Comparison of ENCODE assay signal across 8 cellular contexts in genomic region chr1:21781971-21782867, GRCh38. TPM values are rescaled to one million over a fixed set of nuclear protein-coding genes. Genes with fewer than 3 reads are reported as not detected.
DNase-seq lines count a peak whose midpoint lies in the region; ATAC-seq and TF ChIP-seq lines count a peak whose summit lies in the region.

No MANE protein-coding gene starts in this region.

- no peaks in the 10 kb centered on the region for H3K9me3 Mint-ChIP-seq in activated naive CD8-positive, alpha-beta T cell treated with anti-CD3 and anti-CD28 coated beads, Interleukin-2, amount 50 U/mL, for 24 hours

- ATAC-seq in GM21423 (IDR thresholded peaks at IDR 0.05; ENCODE audit: unreplicated experiment) (peak; percentile 23), heart right ventricle (peak; percentile 13 to 51 (median 28))
- ATAC-seq in activated naive CD8-positive, alpha-beta T cell treated with anti-CD3 and anti-CD28 coated beads, Interleukin-2, amount 50 U/mL, for 24 hours, result peak; percentile 3

- H2AK5ac ChIP-seq in trophoblast cell (ENCODE audit: low read length), result peak overlapping the region; percentile 8

- peak overlapping the region; percentile 68 for H2BK5ac ChIP-seq in trophoblast cell (ENCODE audit: low read depth, low read length, poor library complexity)

- no peak overlapping the region for H2BK12ac ChIP-seq in trophoblast cell (ENCODE audit: low read length)

- H2AFZ ChIP-seq in trophoblast cell (ENCODE audit: insufficient read depth, low read length, poor library complexity), result peak overlapping the region; percentile 81

- peaks cover 14% of the 10 kb centered on the region for H3K36me3 Mint-ChIP-seq in activated naive CD8-positive, alpha-beta T cell treated with anti-CD3 and anti-CD28 coated beads, Interleukin-2, amount 50 U/mL, for 24 hours (ENCODE audit: low read depth)

- 0% methylated on average over 52 of the region's 52 CpGs for whole genome bisulfite sequencing in heart right ventricle, 2 donors
- WGBS in trophoblast cell (ENCODE audit: extremely low coverage, insufficient coverage, insufficient read length), result no CpG with 5 or more reads among the region's 52 CpGs

- peak overlapping the region; percentile 99 for H4K8ac ChIP-seq in trophoblast cell (ENCODE audit: low read depth, low read length)

- H3K4me1 Mint-ChIP-seq in activated naive CD8-positive, alpha-beta T cell treated with anti-CD3 and anti-CD28 coated beads, Interleukin-2, amount 50 U/mL, for 24 hours, result peaks cover 44% of the 10 kb centered on the region

- H3K9me3 ChIP-seq in HUES6 (ENCODE audit: control insufficient read depth, insufficient read depth, low read depth, low read length) (no peaks in the 10 kb centered on the region), SJCRH30 (replicated peaks) (no peaks in the 10 kb centered on the region), heart right ventricle (peaks cover 0 to 11% (median 0%) of the 10 kb centered on the region in 11 donors), trophoblast cell (ENCODE audit: insufficient read depth, low read depth, low read length) (no peaks in the 10 kb centered on the region), uterus (no peaks in the 10 kb centered on the region)

- H3K4me3 ChIP-seq in HUES6 (ENCODE audit: low read depth, low read length) (peak overlapping the region; percentile 89), SJCRH30 (peak overlapping the region; percentile 78), heart right ventricle (peak overlapping the region; percentile 80 to 98 (median 94)), trophoblast cell (ENCODE audit: low read depth, low read length) (peak overlapping the region; percentile 93), uterus (peak overlapping the region; percentile 65 to 99)

- peaks cover 22% of the 10 kb centered on the region for H3K79me2 ChIP-seq in trophoblast cell (ENCODE audit: control insufficient read depth, insufficient read depth, low read length, poor library complexity)

- H4K12ac ChIP-seq in trophoblast cell (ENCODE audit: low read depth, low read length), result peak overlapping the region; percentile 62

- peak overlapping the region; percentile 59 for H3K4ac ChIP-seq in trophoblast cell (ENCODE audit: low read depth, low read length)

- peak overlapping the region; percentile 92 for H3K4me3 Mint-ChIP-seq in activated naive CD8-positive, alpha-beta T cell treated with anti-CD3 and anti-CD28 coated beads, Interleukin-2, amount 50 U/mL, for 24 hours

- H2BK120ac ChIP-seq in trophoblast cell (ENCODE audit: insufficient read depth, low read length, poor library complexity), result no peak overlapping the region

- H3K4me1 ChIP-seq in HUES6 (ENCODE audit: control insufficient read depth, insufficient read depth, low read length), result 0 out of 2 replicates have a peak, but pooled peaks cover 4% of the 10 kb centered on the region
- no peaks in the 10 kb centered on the region for H3K4me1 ChIP-seq in SJCRH30
- peaks cover 4 to 35% (median 22%) of the 10 kb centered on the region in 9 donors for H3K4me1 ChIP-seq in heart right ventricle
- peaks cover 3 to 4% of the 10 kb centered on the region in 2 experiments for H3K4me1 ChIP-seq in trophoblast cell (ENCODE audit: control insufficient read depth in 1 of 2, insufficient read depth in 2 of 2, low read length in 2 of 2)
- peaks cover 0 to 10% of the 10 kb centered on the region in 2 donors for H3K4me1 ChIP-seq in uterus

- H3K23ac ChIP-seq in trophoblast cell (ENCODE audit: low read length), result no peak overlapping the region

- peak in 6 of 9 donors; percentile 19 to 55 (median 41) for TF ChIP-seq CTCF in heart right ventricle (IDR thresholded peaks at IDR 0.05)
- TF ChIP-seq CTCF in uterus (IDR thresholded peaks at IDR 0.05), result peak in 1 of 4 experiments; percentile 3

- peak overlapping the region; percentile 99; the same call in 1 of the 2 replicates for H3K27ac ChIP-seq in HUES6 (ENCODE audit: low read depth, low read length)
- H3K27ac ChIP-seq in SJCRH30, result peak overlapping the region; percentile 97
- H3K27ac ChIP-seq in heart right ventricle, result peak overlapping the region; percentile 92 to 100 (median 99)
- peak overlapping the region; percentile 79 for H3K27ac ChIP-seq in trophoblast cell (ENCODE audit: low read depth, low read length)
- H3K27ac ChIP-seq in uterus, result peak overlapping the region; percentile 100

- H3K27me3 ChIP-seq in HUES6 (ENCODE audit: control insufficient read depth, insufficient read depth, low read length), result no peaks in the 10 kb centered on the region
- no peaks in the 10 kb centered on the region for H3K27me3 ChIP-seq in SJCRH30
- no peaks in the 10 kb centered on the region for H3K27me3 ChIP-seq in heart right ventricle
- H3K27me3 ChIP-seq in trophoblast cell (ENCODE audit: insufficient read depth, low read length), result no peaks in the 10 kb centered on the region
- H3K27me3 ChIP-seq in uterus, result no peaks in the 10 kb centered on the region

- H3K4me2 ChIP-seq in trophoblast cell (ENCODE audit: low read length), result peak overlapping the region; percentile 85

- TF ChIP-seq POLR2A in uterus (IDR thresholded peaks at IDR 0.05), result no peak

- H4K91ac ChIP-seq in trophoblast cell (ENCODE audit: low read depth, low read length), result peak overlapping the region; percentile 57

- intact Hi-C loops in heart right ventricle (cut with DNase I) (loop anchor here in 2 of 10 donors (10.0 kb wide), 1 partner anchor 183 kb away; no protein-coding TSS in a partner anchor), uterus (cut with DNase I; ENCODE audit: low total_unique reads) (no loop called here)

- peak overlapping the region; percentile 55 for H3K14ac ChIP-seq in trophoblast cell (ENCODE audit: low read length)

- no peaks in the 10 kb centered on the region for H3K36me3 ChIP-seq in HUES6 (ENCODE audit: control insufficient read depth, insufficient read depth, low read length)
- H3K36me3 ChIP-seq in SJCRH30, result 0 out of 2 replicates have a peak, but pooled peaks cover 4% of the 10 kb centered on the region
- H3K36me3 ChIP-seq in heart right ventricle, result no peaks in the 10 kb centered on the region
- H3K36me3 ChIP-seq in trophoblast cell (ENCODE audit: control insufficient read depth in 1 of 2, insufficient read depth in 2 of 2, low read length in 2 of 2), result no peaks in the 10 kb centered on the region
- H3K36me3 ChIP-seq in uterus, result no peaks in the 10 kb centered on the region

- no peaks in the 10 kb centered on the region for H3K27me3 Mint-ChIP-seq in activated naive CD8-positive, alpha-beta T cell treated with anti-CD3 and anti-CD28 coated beads, Interleukin-2, amount 50 U/mL, for 24 hours

- peak overlapping the region; percentile 38 for H3K18ac ChIP-seq in trophoblast cell (ENCODE audit: low read length)

- H3K79me1 ChIP-seq in trophoblast cell (ENCODE audit: low read length), result peaks cover 13% of the 10 kb centered on the region

- peak overlapping the region; percentile 100 for H3K27ac Mint-ChIP-seq in activated naive CD8-positive, alpha-beta T cell treated with anti-CD3 and anti-CD28 coated beads, Interleukin-2, amount 50 U/mL, for 24 hours

- peak; percentile 84 for DNase-seq in DMS53 (lab: John Stamatoyannopoulos, UW)
- peak; percentile 75 to 80 for DNase-seq in SJCRH30
- DNase-seq in activated naive CD8-positive, alpha-beta T cell treated with anti-CD3 and anti-CD28 coated beads, Interleukin-2, amount 50 U/mL, for 24 hours, result peak; percentile 56
- peak in 1 of 2 donors; percentile 39 for DNase-seq in heart right ventricle
- DNase-seq in trophoblast cell, result peak; percentile 34 to 78
- peak in 1 of 2 donors; percentile 42 for DNase-seq in uterus

- H3K9ac ChIP-seq in HUES6 (ENCODE audit: low read length) (peak overlapping the region; percentile 98), trophoblast cell (ENCODE audit: low read length) (peak overlapping the region; percentile 90)

RNA-seq across cellular contexts. Expression of gene USP48, which starts 0.7 kb away (rescaled TPM):
- 51.4 and 60.9 TPM in 2 replicates for total RNA-seq in SJCRH30 (2014; rRNA removed; shearing (Covaris generic))
- total RNA-seq in heart right ventricle (10 to 100 TPM; 33.0 to 45.0 (median 37.0) TPM), uterus (10 to 100 TPM; 23.1 to 92.5 (median 64.4) TPM)
- 10 to 100 TPM; 13.8 to 24.1 TPM for polyA plus RNA-seq in heart right ventricle
- polyA plus RNA-seq in trophoblast cell (2013), result 37.7 and 38.4 TPM in 2 replicates

RNA-seq across cellular contexts. Expression of gene LDLRAD2, which starts 29.8 kb away (rescaled TPM):
- total RNA-seq in SJCRH30 (2014; rRNA removed; shearing (Covaris generic)), result 0.04 TPM in 1 of 2 replicates, not detected in the other
- under 1 TPM in 2 of 10 donors, not detected in 8; 0.05 to 0.07 TPM for total RNA-seq in heart right ventricle
- polyA plus RNA-seq in heart right ventricle, result 1 to 10 TPM; 3.4 to 5.8 TPM
- 0.08 and 0.10 TPM in 2 replicates for polyA plus RNA-seq in trophoblast cell (2013)
- under 1 TPM in 1 of 4 donors, not detected in 3; 0.48 TPM for total RNA-seq in uterus
